ENCODE assay signal across 20 cellular contexts in the genomic region with DNA sequence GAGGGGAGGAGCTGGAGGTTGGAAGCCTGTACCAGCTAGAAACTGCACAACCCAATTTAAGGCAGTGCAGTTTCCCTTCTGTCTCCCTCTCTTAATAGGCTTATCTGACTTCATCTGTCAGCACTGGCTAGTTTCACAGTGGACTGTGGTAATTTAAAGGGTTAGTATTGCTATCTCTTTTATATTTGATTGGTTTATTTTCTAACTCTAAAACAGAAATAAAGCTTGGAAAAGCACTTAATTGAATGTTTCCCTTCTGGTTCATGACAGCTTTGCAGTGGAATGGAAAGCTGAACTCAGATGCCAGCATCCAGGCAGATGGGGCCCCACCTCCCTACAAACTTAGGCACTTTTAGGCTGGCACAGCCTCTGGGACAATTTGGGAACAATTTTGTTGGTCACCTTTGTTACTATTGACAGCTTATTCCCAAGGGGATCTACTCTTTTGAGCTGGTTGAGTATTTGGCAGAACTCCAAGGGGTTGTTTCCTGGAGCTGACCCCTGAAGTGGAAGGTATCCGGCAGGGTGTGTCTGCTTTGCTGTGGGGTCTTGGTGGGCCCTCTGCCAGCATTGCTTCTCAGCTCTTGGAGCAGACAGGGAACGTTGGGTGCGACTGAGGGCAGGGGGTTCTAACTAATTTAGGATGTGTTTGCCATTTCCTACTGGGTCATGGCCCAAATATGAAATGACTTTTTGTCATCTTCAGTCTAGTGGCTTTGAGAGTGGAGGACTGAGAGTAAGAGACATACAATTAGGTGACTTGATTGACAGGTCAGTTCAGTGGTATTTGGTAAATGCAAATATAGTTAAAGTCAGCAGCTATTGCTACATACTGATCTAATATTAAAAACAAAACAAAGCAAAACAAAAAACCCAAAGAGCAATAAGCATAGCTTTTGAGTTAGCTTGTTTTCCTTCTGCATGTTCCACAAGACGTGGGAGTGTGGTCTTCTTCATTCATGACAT. TPM values are rescaled to one million over a fixed set of nuclear protein-coding genes. Genes with fewer than 3 reads are reported as not detected.
A peak's percentile ranks its signal among the peaks of the same experiment; 100 is the strongest.
DNase-seq lines count a peak whose midpoint lies in the region; ATAC-seq, FAIRE-seq and TF ChIP-seq lines count a peak whose summit lies in the region.
"Had no signal": no experiment of that assay in that cellular context is flagged by ENCODE, and none has a peak within 500 bp of the region (broad histone marks: within the 10 kb centered on the region; RNA-seq: fewer than 3 reads in every experiment).

No MANE protein-coding gene starts in this region.

- no peak overlapping the region for H3K4me3 ChIP-seq in K562
- H3K4me3 ChIP-seq in parathyroid adenoma (ENCODE audit: low read depth, low read length): no peak overlapping the region
- H3K4me3 ChIP-seq: A549, colonic mucosa, tibial nerve had no signal

- BruUV-seq in K562 (replicated peaks; lab: Mats Ljungman, UMichigan): no TSS peak

- no peak for TF ChIP-seq CTCF in K562 (IDR thresholded peaks at IDR 0.05 in 2 of 3, conservative IDR thresholded peaks at IDR 0.05 in 1 of 3; ENCODE audit: insufficient read depth in 2 of 3, low read depth in 1 of 3, low read length in 3 of 3)
- no peak for TF ChIP-seq CTCF in parathyroid adenoma (IDR thresholded peaks at IDR 0.05)

- WGBS in K562 (ENCODE audit: insufficient coverage, low coverage, missing lambda C conversion rate): 26% methylated on average over 4 of the region's 4 CpGs

- DNase-seq in NCI-H2171 treated with DMSO at 0.1 percent for 48 hours (lab: John Stamatoyannopoulos, UW) (peak; percentile 10), NCI-H2171 (lab: John Stamatoyannopoulos, UW) (no peak), NCI-H345 treated with DMSO at 0.1 percent for 48 hours (lab: John Stamatoyannopoulos, UW; ENCODE audit: unreplicated experiment) (peak; percentile 18), K562 (ENCODE audit: extremely low read depth in 1 of 4, low spot score in 3 of 4) (no peak), T-helper 9 cell (no peak)
- no peak for DNase-seq in activated CD4-positive, CD25-positive, alpha-beta regulatory T cell (lab: John Stamatoyannopoulos, UW)
- DNase-seq: activated CD8-positive, alpha-beta T cell treated with anti-CD3 and anti-CD28 coated beads, Interleukin-2, amount 10 ng/mL, durations not matched to agents 7 days and 5 days; activated naive CD4-positive, alpha-beta T cell treated with anti-CD3 and anti-CD28 coated beads, Interleukin-2, amount 50 U/mL, for 16 hours; activated T-cell treated with anti-CD3 and anti-CD28 coated beads, Interleukin-2, amount 50 U/mL, for 4 hours; C1 segment of cervical spinal cord; colonic mucosa; foreskin fibroblast; GOT3; kidney; NCI-H1930; stimulated activated naive CD4-positive, alpha-beta T cell treated with Interleukin-2 at 50 U/mL for 16 hours had no signal

- H3K36me3 ChIP-seq in K562 (ENCODE audit: control insufficient read depth, insufficient read depth, low read length) (no peaks in the 10 kb centered on the region), parathyroid adenoma (ENCODE audit: control insufficient read depth, insufficient read depth, low read length) (no peaks in the 10 kb centered on the region)
- H3K36me3 ChIP-seq: colonic mucosa, tibial nerve had no signal

- in situ Hi-C loops in K562 (cut with MboI): no loop called here

- H3K79me2 ChIP-seq in K562 (ENCODE audit: control insufficient read depth, insufficient read depth, low read length) (peaks cover 8% of the 10 kb centered on the region; the same call in 2 of the 3 replicates), parathyroid adenoma (peaks cover 37% of the 10 kb centered on the region)

- CTCF ChIA-PET in K562 (lab: Yijun Ruan, JAX; ENCODE audit: low intra/inter-chr PET ratio): no interaction called here

- H3K9ac ChIP-seq in K562 (ENCODE audit: insufficient read depth in 1 of 2, low read depth in 2 of 2, low read length in 2 of 2) (no peak overlapping the region), parathyroid adenoma (no peak overlapping the region)

- no peaks in the 10 kb centered on the region for H3K9me1 ChIP-seq in K562 (ENCODE audit: control insufficient read depth, insufficient read depth, low read length)

- no peak for TF ChIP-seq RAD21 in K562 (CRISPR knock-in tag; conservative IDR thresholded peaks at IDR 0.05 in 1 of 2, IDR thresholded peaks at IDR 0.05 in 1 of 2)

- H3K9me3 ChIP-seq in K562 (replicated peaks; ENCODE audit: control insufficient read depth, insufficient read depth, low read depth, low read length) (no peaks in the 10 kb centered on the region), parathyroid adenoma (ENCODE audit: control insufficient read depth, low read length) (no peaks in the 10 kb centered on the region)
- H3K9me3 ChIP-seq: A549, colonic mucosa, tibial nerve had no signal

- 0 out of 2 replicates have a peak, but pooled peaks cover 4% of the 10 kb centered on the region for H4K20me1 ChIP-seq in K562 (replicated peaks; ENCODE audit: control insufficient read depth, insufficient read depth, low read length)

- FAIRE-seq in K562 (lab: Jason Lieb, UNC): peak; percentile 23
- FAIRE-seq: A549, kidney had no signal

- intact Hi-C loops in K562 (cut with micrococcal nuclease): no loop called here

- H2AFZ ChIP-seq in K562 (ENCODE audit: low read depth, low read length) (no peak overlapping the region), parathyroid adenoma (no peak overlapping the region)

- H3K4me1 ChIP-seq in K562 (replicated peaks in 1 of 2; ENCODE audit: control insufficient read depth in 2 of 2, insufficient read depth in 2 of 2, low read length in 2 of 2) (peaks cover 7 to 11% of the 10 kb centered on the region in 2 experiments; a peak in 3 of 5 replicates), parathyroid adenoma (peaks cover 15% of the 10 kb centered on the region)
- H3K4me1 ChIP-seq: A549, colonic mucosa had no signal

- H3K4me2 ChIP-seq in K562 (ENCODE audit: insufficient read depth, low read length): no peak overlapping the region
- H3K4me2 ChIP-seq in parathyroid adenoma (ENCODE audit: low read length): peak overlapping the region; percentile 16
- H3K4me2 ChIP-seq: A549 had no signal

- TF ChIP-seq EP300 in K562 (IDR thresholded peaks at IDR 0.05; ENCODE audit: low read length): no peak

- H3K27me3 ChIP-seq in K562 (ENCODE audit: control insufficient read depth in 2 of 2, insufficient read depth in 2 of 2, low read length in 2 of 2) (no peaks in the 10 kb centered on the region), parathyroid adenoma (ENCODE audit: control insufficient read depth, insufficient read depth, low read length) (no peaks in the 10 kb centered on the region)
- H3K27me3 ChIP-seq: colonic mucosa, tibial nerve had no signal

- H3K27ac ChIP-seq in K562 (ENCODE audit: extremely low read depth, low read depth, low read length): no peak overlapping the region
- H3K27ac ChIP-seq in parathyroid adenoma: no peak overlapping the region
- H3K27ac ChIP-seq: A549, colonic mucosa, tibial nerve had no signal

- no peak for TF ChIP-seq POLR2A in K562 (conservative IDR thresholded peaks at IDR 0.05)

- ATAC-seq in K562 (peak; percentile 76), HG03520 (IDR thresholded peaks at IDR 0.05; ENCODE audit: unreplicated experiment) (no peak)
- ATAC-seq: A549; activated CD8-positive, alpha-beta T cell treated with anti-CD3 and anti-CD28 coated beads, Interleukin-2, amount 10 ng/mL, durations not matched to agents 7 days and 5 days; activated T-cell treated with anti-CD3 and anti-CD28 coated beads, Interleukin-2, amount 50 U/mL, for 4 hours had no signal

- POLR2A ChIA-PET in K562 (lab: Yijun Ruan, JAX): interaction anchor here (1.2 to 3.3 kb wide), 6 partner anchors 9 to 32 kb away, joined by 3 to 25 read pairs (median 6); partner anchors contain the start of gene SH3BGRL2

TF ChIP-seq in K562, 482 proteins besides CTCF, POLR2A, EP300 and RAD21 (continues in another document):
- no peak for TF ChIP-seq HMGN3 (IDR thresholded peaks at IDR 0.05; ENCODE audit: borderline replicate concordance, extremely low read depth, insufficient read length, low read depth, low read length)
- no peak for TF ChIP-seq PBX2 (CRISPR knock-in tag; IDR thresholded peaks at IDR 0.05; ENCODE audit: low read depth)
- TF ChIP-seq PBX2 (tag; conservative IDR thresholded peaks at IDR 0.05; ENCODE audit: low read depth): peak; percentile 75; the same call in 1 of the 2 replicates

RNA-seq across cellular contexts. Expression of gene SH3BGRL2, which starts 9.3 kb away (rescaled TPM):
- 1.8 and 7.8 TPM in 2 replicates for total RNA-seq in K562 (2011; cell fraction: chromatin; rRNA removed; ENCODE audit: low replicate concordance)
- 1.3 and 2.1 TPM in 2 replicates for total RNA-seq in K562 (2011; cell fraction: nucleolus; rRNA removed)
- 5.4 and 8.2 TPM in 2 replicates for total RNA-seq in K562 (2011; cell fraction: nucleoplasm; rRNA removed)
- total RNA-seq in K562 (2014; rRNA removed): 7.3 and 8.0 TPM in 2 replicates
- total RNA-seq in K562 (2014; rRNA removed; fragmentation: Illumina TruSeq; extraction: Trizol): 12.1 and 13.6 TPM in 2 replicates
- total RNA-seq in K562 (2015; rRNA removed; fragmentation: Illumina TruSeq; extraction: Trizol): 9.1 and 10.2 TPM in 2 replicates
- 9.9 and 10.8 TPM in 2 replicates for total RNA-seq in K562 (2021)
- 2.9 and 5.5 TPM in 2 replicates for polyA plus RNA-seq in K562 (2011; rRNA removed)
- polyA plus RNA-seq in K562 (2011; cell fraction: cytosol; rRNA removed): 1.2 and 1.8 TPM in 2 replicates
- 1.8 and 1.9 TPM in 2 replicates for polyA plus RNA-seq in K562 (2011; cell fraction: nucleus; rRNA removed)
- polyA plus RNA-seq in K562 (2012): 4.4 and 6.3 TPM in 2 replicates
- polyA plus RNA-seq in K562 (2014; fragmentation: Illumina TruSeq; extraction: Trizol): 8.3 and 10.5 TPM in 2 replicates
- polyA plus RNA-seq in K562 (2014; fragmentation: Nextera tagmentation; extraction: Ambion mirVana): 1 to 10 TPM; 4.4 to 5.0 TPM
- polyA plus RNA-seq in K562 (2014; rRNA removed): 6.5 and 8.6 TPM in 2 replicates
- polyA minus RNA-seq in K562 (2011; rRNA and poly(A)+ RNA removed): 3.8 and 5.6 TPM in 2 replicates
- 1.7 and 3.1 TPM in 2 replicates for polyA minus RNA-seq in K562 (2011; cell fraction: cytosol; rRNA and poly(A)+ RNA removed)
- 1.8 and 2.7 TPM in 2 replicates for polyA minus RNA-seq in K562 (2011; cell fraction: nucleus; rRNA and poly(A)+ RNA removed)

Comparison
In these comparisons a context has a peak if more than half of its experiments do, and no peak if none do; other contexts are left out.
1. DNase-seq: peak in NCI-H2171 treated with DMSO at 0.1 percent for 48 hours (single experiment) and NCI-H345 treated with DMSO at 0.1 percent for 48 hours (single experiment); none in NCI-H2171 (single experiment), K562 (0 of 4), activated CD4-positive, CD25-positive, alpha-beta regulatory T cell (0 of 4) and T-helper 9 cell (single experiment).